In genomic region chr17:82158825-82159224, GRCh38 we compare ENCODE assay signal across 29 cellular contexts.
"Had no signal": no experiment of that assay in that cellular context is flagged by ENCODE, and none has a peak within 500 bp of the region (broad histone marks: within the 10 kb centered on the region; RNA-seq: fewer than 3 reads in every experiment).

No MANE protein-coding gene starts in this region.

- DNase-seq: hippocampal formation; left colon; left lung; lower lobe of right lung; mammary epithelial cell; mesendoderm; naive B cell; natural killer cell; nephron progenitor cell; occipital lobe; psoas muscle; stimulated activated CD4-positive, alpha-beta T cell treated with anti-CD3 and anti-CD28 coated beads, Interleukin-1b, Interleukin-23, amount 100 ng/mL, for 48 hours; stimulated activated CD4-positive, alpha-beta T cell treated with anti-CD3 and anti-CD28 coated beads, Interleukin-2, amount 100 ng/mL, for 48 hours; stimulated activated naive B cell treated with anti-CD40 and anti-IgM and Interleukin-4, amounts not matched to agents 10 μg/mL and 1 μg/mL and 100 μg/mL, for 72 hours; stimulated activated naive CD8-positive, alpha-beta T cell treated with anti-CD3 and anti-CD28 coated beads, Interleukin-15, Interleukin-2, amounts not matched to agents 100 U/mL and 50 U/mL, for 24 hours; stomach; testis; thyroid gland; transverse colon; upper lobe of left lung had no signal

- H3K27me3 ChIP-seq: left lung, neural progenitor cell, neutrophil, right atrium auricular region, right lobe of liver, stomach, testis, thyroid gland, transverse colon, upper lobe of left lung had no signal

- H3K4me1 Mint-ChIP-seq: natural killer cell; stimulated activated naive B cell treated with anti-CD40 and anti-IgM and Interleukin-4, amounts not matched to agents 10 μg/mL and 1 μg/mL and 100 μg/mL, for 72 hours had no signal

- H3K36me3 ChIP-seq: neural progenitor cell, right atrium auricular region, right lobe of liver had no signal

- H3K9ac ChIP-seq: neural progenitor cell, parathyroid adenoma had no signal

- H3K4me3 Mint-ChIP-seq: mesothelial cell of epicardium; naive B cell; natural killer cell; nephron progenitor cell; neural progenitor cell; stimulated activated naive B cell treated with anti-CD40 and anti-IgM and Interleukin-4, amounts not matched to agents 10 μg/mL and 1 μg/mL and 100 μg/mL, for 72 hours had no signal

- H3K4me1 ChIP-seq: left lung, lower lobe of right lung, neural progenitor cell, psoas muscle, right atrium auricular region, testis, thyroid gland, transverse colon had no signal

- H3K27ac ChIP-seq: left lung, lower lobe of right lung, neural progenitor cell, neutrophil, parathyroid adenoma, psoas muscle, right atrium auricular region, right lobe of liver, stomach, testis, thyroid gland, transverse colon, upper lobe of left lung had no signal

- FAIRE-seq: keratinocyte, urothelium cell line had no signal

- H3K9me3 Mint-ChIP-seq: mesothelial cell of epicardium; naive B cell; natural killer cell; nephron progenitor cell; neural progenitor cell; stimulated activated naive B cell treated with anti-CD40 and anti-IgM and Interleukin-4, amounts not matched to agents 10 μg/mL and 1 μg/mL and 100 μg/mL, for 72 hours had no signal

- H3K27ac Mint-ChIP-seq: mesothelial cell of epicardium; naive B cell; natural killer cell; nephron progenitor cell; neural progenitor cell; stimulated activated naive B cell treated with anti-CD40 and anti-IgM and Interleukin-4, amounts not matched to agents 10 μg/mL and 1 μg/mL and 100 μg/mL, for 72 hours had no signal

- H3K4me2 ChIP-seq: neural progenitor cell, smooth muscle cell had no signal

- H3K4me3 ChIP-seq: left lung, lower lobe of right lung, neural progenitor cell, psoas muscle, right atrium auricular region, right lobe of liver, smooth muscle cell, stomach, testis, thyroid gland, transverse colon, upper lobe of left lung had no signal

- H3K9me3 ChIP-seq: left lung, lower lobe of right lung, neutrophil, psoas muscle, right atrium auricular region, right lobe of liver, stomach, testis, thyroid gland, transverse colon, upper lobe of left lung had no signal

- H3K27me3 Mint-ChIP-seq: naive B cell; stimulated activated naive B cell treated with anti-CD40 and anti-IgM and Interleukin-4, amounts not matched to agents 10 μg/mL and 1 μg/mL and 100 μg/mL, for 72 hours had no signal

- ATAC-seq: left colon; left lung; lower lobe of right lung; natural killer cell; psoas muscle; right lobe of liver; stimulated activated naive B cell treated with anti-CD40 and anti-IgM and Interleukin-4, amounts not matched to agents 10 μg/mL and 1 μg/mL and 100 μg/mL, for 72 hours; stimulated activated naive CD8-positive, alpha-beta T cell treated with anti-CD3 and anti-CD28 coated beads, Interleukin-15, Interleukin-2, amounts not matched to agents 100 U/mL and 50 U/mL, for 24 hours had no signal

- H3K36me3 Mint-ChIP-seq: natural killer cell had no signal
